In the genomic region with DNA sequence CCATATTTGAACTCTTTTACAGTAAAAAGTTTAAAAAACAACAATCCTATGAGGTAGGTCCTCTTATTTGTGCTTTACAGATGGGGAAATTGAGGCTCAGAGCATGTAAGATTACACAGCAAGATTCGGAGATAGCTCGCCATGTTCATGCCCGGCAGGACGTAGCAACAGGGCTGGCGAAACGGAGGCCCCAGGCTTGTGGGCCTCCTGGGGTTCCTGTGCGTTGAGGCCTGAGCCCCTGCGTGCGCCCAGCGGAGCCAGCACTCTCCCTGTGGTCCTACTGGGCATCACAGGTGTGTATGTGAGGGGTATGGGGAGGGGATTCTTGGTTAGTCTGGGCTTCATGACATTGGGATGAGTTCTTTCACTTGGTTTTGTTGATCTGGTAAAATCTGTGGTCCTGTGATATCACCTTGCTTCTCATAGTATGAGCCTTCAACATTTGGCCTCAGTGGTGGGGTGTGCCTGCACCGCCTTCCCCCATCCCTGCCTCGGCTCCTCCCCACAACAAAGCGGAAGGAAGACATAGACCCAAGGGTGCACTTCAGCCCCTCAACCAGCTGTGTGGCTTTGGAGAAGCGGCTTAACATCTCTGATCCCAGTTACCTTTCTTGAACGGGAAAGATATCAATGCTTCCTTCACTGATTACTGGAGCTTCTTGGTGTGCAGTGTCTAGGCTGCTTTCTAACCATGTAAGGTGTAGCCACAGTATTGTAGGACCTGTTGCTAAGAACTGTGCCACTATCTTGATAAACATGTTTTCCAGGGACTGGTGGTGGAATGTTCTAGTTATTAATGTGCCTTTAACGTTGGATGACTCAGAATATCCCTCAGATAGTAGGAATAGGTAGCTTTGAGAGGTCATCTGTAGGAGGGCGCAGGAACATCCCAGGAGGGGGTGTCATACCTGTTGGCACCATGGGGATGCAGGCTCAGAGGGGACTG, we compare ENCODE assay signal across 17 cellular contexts. TPM values are rescaled to one million over a fixed set of nuclear protein-coding genes. Genes with fewer than 3 reads are reported as not detected.
DNase-seq lines count a peak whose midpoint lies in the region; ATAC-seq and TF ChIP-seq lines count a peak whose summit lies in the region.
"Had no signal": no experiment of that assay in that cellular context is flagged by ENCODE, and none has a peak within 500 bp of the region (broad histone marks: within the 10 kb centered on the region; RNA-seq: fewer than 3 reads in every experiment).

No MANE protein-coding gene starts in this region.

- TF ChIP-seq CTCF in CD8-positive, alpha-beta T cell (IDR thresholded peaks at IDR 0.05) = no peak
- TF ChIP-seq CTCF in smooth muscle cell (IDR thresholded peaks at IDR 0.05; ENCODE audit: borderline replicate concordance, insufficient read depth, poor library complexity, severe bottlenecking) = no peak

- H3K36me3 ChIP-seq in CD8-positive, alpha-beta T cell (ENCODE audit: insufficient read depth, low read length) = no peaks in the 10 kb centered on the region
- H3K36me3 ChIP-seq in trophoblast cell (ENCODE audit: control insufficient read depth in 1 of 2, insufficient read depth in 2 of 2, low read length in 2 of 2) (no peaks in the 10 kb centered on the region), smooth muscle cell (ENCODE audit: low read depth) (no peaks in the 10 kb centered on the region)
- H3K36me3 ChIP-seq: brain microvascular endothelial cell, colonic mucosa, HAP-1, pancreas, SJCRH30 had no signal

- peak overlapping the region; percentile 52 for H3K4me3 Mint-ChIP-seq in CD8-positive, alpha-beta T cell
- H3K4me3 Mint-ChIP-seq in T-helper 17 cell = no peak overlapping the region
- H3K4me3 Mint-ChIP-seq: endodermal cell had no signal

- no peak overlapping the region for H3K4ac ChIP-seq in trophoblast cell (ENCODE audit: low read depth, low read length)

- H2AK5ac ChIP-seq in trophoblast cell (ENCODE audit: low read length) = no peak overlapping the region

- H3K4me2 ChIP-seq in trophoblast cell (ENCODE audit: low read length) (no peak overlapping the region), smooth muscle cell (no peak overlapping the region)

- peak; percentile 44 for ATAC-seq in CD8-positive, alpha-beta T cell
- no peak for ATAC-seq in T-helper 17 cell
- ATAC-seq: right cardiac atrium had no signal

- H3K23ac ChIP-seq in trophoblast cell (ENCODE audit: low read length) = no peak overlapping the region

- peak overlapping the region; percentile 80 for H3K27ac Mint-ChIP-seq in CD8-positive, alpha-beta T cell
- peak overlapping the region; percentile 73 for H3K27ac Mint-ChIP-seq in T-helper 17 cell
- H3K27ac Mint-ChIP-seq: endodermal cell had no signal

- no peak overlapping the region for H4K8ac ChIP-seq in trophoblast cell (ENCODE audit: low read depth, low read length)

- no peaks in the 10 kb centered on the region for H3K9me3 ChIP-seq in CD8-positive, alpha-beta T cell (ENCODE audit: low read length)
- H3K9me3 ChIP-seq in T-helper 17 cell (ENCODE audit: control insufficient read depth, low read length, poor library complexity, severe bottlenecking) = no peaks in the 10 kb centered on the region
- peaks cover 3% of the 10 kb centered on the region for H3K9me3 ChIP-seq in trophoblast cell (ENCODE audit: insufficient read depth, low read depth, low read length)
- H3K9me3 ChIP-seq in smooth muscle cell (replicated peaks; ENCODE audit: low read depth) = no peaks in the 10 kb centered on the region
- H3K9me3 ChIP-seq: colonic mucosa, HAP-1, pancreas, SJCRH30 had no signal

- peaks cover 48% of the 10 kb centered on the region for H3K4me1 ChIP-seq in CD8-positive, alpha-beta T cell (ENCODE audit: insufficient read depth, low read length)
- H3K4me1 ChIP-seq in trophoblast cell (ENCODE audit: control insufficient read depth in 1 of 2, insufficient read depth in 2 of 2, low read length in 2 of 2) (peaks cover 2% of the 10 kb centered on the region in 2 experiments), smooth muscle cell (ENCODE audit: low read depth) (no peaks in the 10 kb centered on the region)
- H3K4me1 ChIP-seq: colonic mucosa, HAP-1 had no signal

- H3F3A ChIP-seq in smooth muscle cell (ENCODE audit: low read depth) = no peaks in the 10 kb centered on the region

- H3K9ac ChIP-seq in trophoblast cell (ENCODE audit: low read length) (no peak overlapping the region), smooth muscle cell (ENCODE audit: low read depth) (no peak overlapping the region)

- no CpG with 5 or more reads among the region's 17 CpGs for WGBS in trophoblast cell (ENCODE audit: extremely low coverage, insufficient coverage, insufficient read length)
- WGBS in smooth muscle cell (ENCODE audit: low lambda C conversion rate) = 92% methylated on average over 17 of the region's 17 CpGs

- no peaks in the 10 kb centered on the region for H3K79me1 ChIP-seq in trophoblast cell (ENCODE audit: low read length)

- H4K20me1 ChIP-seq in smooth muscle cell (ENCODE audit: low read depth) = no peaks in the 10 kb centered on the region

- H2BK5ac ChIP-seq in trophoblast cell (ENCODE audit: low read depth, low read length, poor library complexity) = no peak overlapping the region

- no peak for DNase-seq in CD8-positive, alpha-beta T cell
- DNase-seq in T-helper 17 cell (no peak), dermis blood vessel endothelial cell (peak; percentile 15), trophoblast cell (peak; percentile 70 to 89), COLO668 (lab: John Stamatoyannopoulos, UW; ENCODE audit: unreplicated experiment) (no peak), nucleus accumbens (lab: John Stamatoyannopoulos, UW) (no peak), smooth muscle cell (lab: John Stamatoyannopoulos, UW; ENCODE audit: unreplicated experiment) (no peak)
- DNase-seq: brain microvascular endothelial cell, colonic mucosa, endodermal cell, NCI-H2029, NCI-H345, right cardiac atrium, SJCRH30, T-cell had no signal

- H4K12ac ChIP-seq in trophoblast cell (ENCODE audit: low read depth, low read length) = no peak overlapping the region

- H3K18ac ChIP-seq in trophoblast cell (ENCODE audit: low read length) = no peak overlapping the region

- H3K27me3 Mint-ChIP-seq in CD8-positive, alpha-beta T cell (ENCODE audit: low read depth) = no peaks in the 10 kb centered on the region
- no peaks in the 10 kb centered on the region for H3K27me3 Mint-ChIP-seq in T-helper 17 cell
- H3K27me3 Mint-ChIP-seq: T-cell had no signal

- intact Hi-C loops in CD8-positive, alpha-beta T cell (cut with DNase I, micrococcal nuclease) = no loop called here

- H2AFZ ChIP-seq in trophoblast cell (ENCODE audit: insufficient read depth, low read length, poor library complexity) (no peak overlapping the region), smooth muscle cell (ENCODE audit: low read depth) (no peak overlapping the region)

- POLR2A ChIA-PET in CD8-positive, alpha-beta T cell (lab: Charles Lee) = interaction anchor here (0.6 to 1.1 kb wide), 2 partner anchors 10 to 32 kb away, joined by 3 to 4 read pairs; no protein-coding TSS in a partner anchor

- H3K36me3 Mint-ChIP-seq in CD8-positive, alpha-beta T cell = peaks cover 28% of the 10 kb centered on the region
- H3K36me3 Mint-ChIP-seq in T-helper 17 cell (ENCODE audit: low read depth) = peaks cover 9% of the 10 kb centered on the region

- H3K4me1 Mint-ChIP-seq in CD8-positive, alpha-beta T cell (ENCODE audit: low read depth) = peaks cover 82% of the 10 kb centered on the region
- peaks cover 50% of the 10 kb centered on the region for H3K4me1 Mint-ChIP-seq in T-helper 17 cell

- H2BK12ac ChIP-seq in trophoblast cell (ENCODE audit: low read length) = no peak overlapping the region

- H2BK120ac ChIP-seq in trophoblast cell (ENCODE audit: insufficient read depth, low read length, poor library complexity) = no peak overlapping the region

- no peak overlapping the region for H3K14ac ChIP-seq in trophoblast cell (ENCODE audit: low read length)

- CTCF ChIA-PET in CD8-positive, alpha-beta T cell (lab: Charles Lee) = interaction anchor here (1.0 to 1.8 kb wide), 3 partner anchors 10 to 95 kb away, joined by 3 to 5 read pairs (median 5); no protein-coding TSS in a partner anchor

- peaks cover 2% of the 10 kb centered on the region for H3K9me3 Mint-ChIP-seq in CD8-positive, alpha-beta T cell
- H3K9me3 Mint-ChIP-seq: T-cell had no signal

- no peak overlapping the region for H3K4me3 ChIP-seq in CD8-positive, alpha-beta T cell (ENCODE audit: low read depth, low read length)
- no peak overlapping the region for H3K4me3 ChIP-seq in trophoblast cell (ENCODE audit: low read depth, low read length)
- no peak overlapping the region for H3K4me3 ChIP-seq in smooth muscle cell
- H3K4me3 ChIP-seq: colonic mucosa, HAP-1, pancreas, SJCRH30 had no signal

- H3K79me2 ChIP-seq in trophoblast cell (ENCODE audit: control insufficient read depth, insufficient read depth, low read length, poor library complexity) (no peaks in the 10 kb centered on the region), smooth muscle cell (ENCODE audit: low read depth) (peaks cover 6% of the 10 kb centered on the region)

- no peak overlapping the region for H4K91ac ChIP-seq in trophoblast cell (ENCODE audit: low read depth, low read length)

- H3K27ac ChIP-seq in CD8-positive, alpha-beta T cell (ENCODE audit: low read depth, low read length) = no peak overlapping the region
- H3K27ac ChIP-seq in trophoblast cell (ENCODE audit: low read depth, low read length) (no peak overlapping the region), smooth muscle cell (ENCODE audit: low read depth) (no peak overlapping the region)
- H3K27ac ChIP-seq: brain microvascular endothelial cell, colonic mucosa, pancreas, SJCRH30 had no signal

- no peaks in the 10 kb centered on the region for H3K27me3 ChIP-seq in CD8-positive, alpha-beta T cell (ENCODE audit: insufficient read depth, low read length)
- no peaks in the 10 kb centered on the region for H3K27me3 ChIP-seq in trophoblast cell (ENCODE audit: insufficient read depth, low read length)
- H3K27me3 ChIP-seq in smooth muscle cell (ENCODE audit: low read depth) = no peaks in the 10 kb centered on the region
- H3K27me3 ChIP-seq: brain microvascular endothelial cell, colonic mucosa, pancreas, SJCRH30 had no signal

RNA-seq across cellular contexts. Expression of gene HPCAL1, which starts 37.2 kb away (rescaled TPM):
- 10 to 100 TPM; 25.0 to 25.6 TPM for total RNA-seq in CD8-positive, alpha-beta T cell
- total RNA-seq in T-helper 17 cell = 10 to 100 TPM; 44.2 TPM
- 72.2 and 72.4 TPM in 2 replicates for total RNA-seq in dermis blood vessel endothelial cell
- polyA plus RNA-seq in trophoblast cell (2013) = 124 and 139 TPM in 2 replicates
- 7.0 and 11.7 TPM in 2 replicates for total RNA-seq in smooth muscle cell
- 15.8 and 18.6 TPM in 2 replicates for polyA plus RNA-seq in smooth muscle cell

Comparison
In these comparisons a context has a peak if more than half of its experiments do, and no peak if none do; other contexts are left out.
1. DNase-seq: peak in dermis blood vessel endothelial cell (single experiment) and trophoblast cell (2 of 2); none in CD8-positive, alpha-beta T cell (0 of 7), T-helper 17 cell (0 of 3), COLO668 (single experiment), nucleus accumbens (0 of 56) and smooth muscle cell (single experiment).